ENCODE assay signal across 1 cellular context in genomic region chr1:150579110-150579954, GRCh38.
A peak's percentile ranks its signal among the peaks of the same experiment; 100 is the strongest.
TF ChIP-seq lines count a peak whose summit lies in the region.

Gene MCL1, minus strand, starts transcription at chr1:150579610. Its CDS starts 80 bp downstream, at chr1:150579530.

TF ChIP-seq in K562, 482 proteins besides CTCF, POLR2A, EP300 and RAD21 (continued from another document):
- TF ChIP-seq ZNF280A (IDR thresholded peaks at IDR 0.05; ENCODE audit: low read depth, partially characterized antibody) (no peak), NCOA2 (IDR thresholded peaks at IDR 0.05; ENCODE audit: partially characterized antibody in 2 of 2) (no peak), CAMTA2 (CRISPR knock-in tag; conservative IDR thresholded peaks at IDR 0.05) (no peak), ZNF583 (CRISPR knock-in tag; IDR thresholded peaks at IDR 0.05) (0 out of 2 replicates have a peak, but pooled peaks have one; percentile 13), SP2 (IDR thresholded peaks at IDR 0.05; ENCODE audit: extremely low read depth, low read depth, low read length, poor library complexity, severe bottlenecking) (no peak), HLTF (IDR thresholded peaks at IDR 0.05) (no peak), L3MBTL2 (IDR thresholded peaks at IDR 0.05) (no peak), USF1 (CRISPR knock-in tag; IDR thresholded peaks at IDR 0.05) (no peak), HDAC3 (IDR thresholded peaks at IDR 0.05; ENCODE audit: borderline replicate concordance, partially characterized antibody) (peak; percentile 67), ILF3 (IDR thresholded peaks at IDR 0.05; ENCODE audit: borderline replicate concordance) (peak; percentile 53; the same call in 1 of the 2 replicates), CHD2 (IDR thresholded peaks at IDR 0.05; ENCODE audit: low read depth, low read length) (no peak), ZBTB7A (IDR thresholded peaks at IDR 0.05; ENCODE audit: borderline replicate concordance, control insufficient read depth, low read depth, low read length) (peak; percentile 93), PATZ1 (CRISPR knock-in tag; IDR thresholded peaks at IDR 0.05; ENCODE audit: borderline replicate concordance) (no peak), XRCC5 (IDR thresholded peaks at IDR 0.05; ENCODE audit: low read depth, low read length) (peak; percentile 85), KAT2B (IDR thresholded peaks at IDR 0.05; ENCODE audit: low read depth, low read length) (no peak), FUS (optimal IDR thresholded peaks at IDR 0.05; ENCODE audit: low read depth, low read length) (peak; percentile 98), CBFA2T3 (IDR thresholded peaks at IDR 0.05) (no peak), HMG20A (CRISPR knock-in tag; conservative IDR thresholded peaks at IDR 0.05) (no peak), POLR2G (IDR thresholded peaks at IDR 0.05; ENCODE audit: low read depth, low read length) (peak; percentile 99), DACH1 (IDR thresholded peaks at IDR 0.05; ENCODE audit: partially characterized antibody) (no peak), ZFP30 (CRISPR knock-in tag; IDR thresholded peaks at IDR 0.05; ENCODE audit: borderline replicate concordance) (no peak), AFF1 (IDR thresholded peaks at IDR 0.05; ENCODE audit: low read depth in 1 of 2, partially characterized antibody in 2 of 2) (peak in 1 of 2 experiments; percentile 75), DMBX1 (CRISPR knock-in tag; IDR thresholded peaks at IDR 0.05; ENCODE audit: borderline replicate concordance) (peak; percentile 43; the same call in 1 of the 2 replicates)
- TF ChIP-seq, protein P1, sequence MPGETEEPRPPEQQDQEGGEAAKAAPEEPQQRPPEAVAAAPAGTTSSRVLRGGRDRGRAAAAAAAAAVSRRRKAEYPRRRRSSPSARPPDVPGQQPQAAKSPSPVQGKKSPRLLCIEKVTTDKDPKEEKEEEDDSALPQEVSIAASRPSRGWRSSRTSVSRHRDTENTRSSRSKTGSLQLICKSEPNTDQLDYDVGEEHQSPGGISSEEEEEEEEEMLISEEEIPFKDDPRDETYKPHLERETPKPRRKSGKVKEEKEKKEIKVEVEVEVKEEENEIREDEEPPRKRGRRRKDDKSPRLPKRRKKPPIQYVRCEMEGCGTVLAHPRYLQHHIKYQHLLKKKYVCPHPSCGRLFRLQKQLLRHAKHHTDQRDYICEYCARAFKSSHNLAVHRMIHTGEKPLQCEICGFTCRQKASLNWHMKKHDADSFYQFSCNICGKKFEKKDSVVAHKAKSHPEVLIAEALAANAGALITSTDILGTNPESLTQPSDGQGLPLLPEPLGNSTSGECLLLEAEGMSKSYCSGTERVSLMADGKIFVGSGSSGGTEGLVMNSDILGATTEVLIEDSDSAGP (CRISPR knock-in tag; IDR thresholded peaks at IDR 0.05): no peak
- TF ChIP-seq, protein P2, sequence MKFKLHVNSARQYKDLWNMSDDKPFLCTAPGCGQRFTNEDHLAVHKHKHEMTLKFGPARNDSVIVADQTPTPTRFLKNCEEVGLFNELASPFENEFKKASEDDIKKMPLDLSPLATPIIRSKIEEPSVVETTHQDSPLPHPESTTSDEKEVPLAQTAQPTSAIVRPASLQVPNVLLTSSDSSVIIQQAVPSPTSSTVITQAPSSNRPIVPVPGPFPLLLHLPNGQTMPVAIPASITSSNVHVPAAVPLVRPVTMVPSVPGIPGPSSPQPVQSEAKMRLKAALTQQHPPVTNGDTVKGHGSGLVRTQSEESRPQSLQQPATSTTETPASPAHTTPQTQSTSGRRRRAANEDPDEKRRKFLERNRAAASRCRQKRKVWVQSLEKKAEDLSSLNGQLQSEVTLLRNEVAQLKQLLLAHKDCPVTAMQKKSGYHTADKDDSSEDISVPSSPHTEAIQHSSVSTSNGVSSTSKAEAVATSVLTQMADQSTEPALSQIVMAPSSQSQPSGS (CRISPR knock-in tag; IDR thresholded peaks at IDR 0.05): no peak
- TF ChIP-seq, protein P3, sequence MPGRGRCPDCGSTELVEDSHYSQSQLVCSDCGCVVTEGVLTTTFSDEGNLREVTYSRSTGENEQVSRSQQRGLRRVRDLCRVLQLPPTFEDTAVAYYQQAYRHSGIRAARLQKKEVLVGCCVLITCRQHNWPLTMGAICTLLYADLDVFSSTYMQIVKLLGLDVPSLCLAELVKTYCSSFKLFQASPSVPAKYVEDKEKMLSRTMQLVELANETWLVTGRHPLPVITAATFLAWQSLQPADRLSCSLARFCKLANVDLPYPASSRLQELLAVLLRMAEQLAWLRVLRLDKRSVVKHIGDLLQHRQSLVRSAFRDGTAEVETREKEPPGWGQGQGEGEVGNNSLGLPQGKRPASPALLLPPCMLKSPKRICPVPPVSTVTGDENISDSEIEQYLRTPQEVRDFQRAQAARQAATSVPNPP (IDR thresholded peaks at IDR 0.05; ENCODE audit: borderline replicate concordance, insufficient read depth, insufficient read length): no peak
- TF ChIP-seq, protein P4, sequence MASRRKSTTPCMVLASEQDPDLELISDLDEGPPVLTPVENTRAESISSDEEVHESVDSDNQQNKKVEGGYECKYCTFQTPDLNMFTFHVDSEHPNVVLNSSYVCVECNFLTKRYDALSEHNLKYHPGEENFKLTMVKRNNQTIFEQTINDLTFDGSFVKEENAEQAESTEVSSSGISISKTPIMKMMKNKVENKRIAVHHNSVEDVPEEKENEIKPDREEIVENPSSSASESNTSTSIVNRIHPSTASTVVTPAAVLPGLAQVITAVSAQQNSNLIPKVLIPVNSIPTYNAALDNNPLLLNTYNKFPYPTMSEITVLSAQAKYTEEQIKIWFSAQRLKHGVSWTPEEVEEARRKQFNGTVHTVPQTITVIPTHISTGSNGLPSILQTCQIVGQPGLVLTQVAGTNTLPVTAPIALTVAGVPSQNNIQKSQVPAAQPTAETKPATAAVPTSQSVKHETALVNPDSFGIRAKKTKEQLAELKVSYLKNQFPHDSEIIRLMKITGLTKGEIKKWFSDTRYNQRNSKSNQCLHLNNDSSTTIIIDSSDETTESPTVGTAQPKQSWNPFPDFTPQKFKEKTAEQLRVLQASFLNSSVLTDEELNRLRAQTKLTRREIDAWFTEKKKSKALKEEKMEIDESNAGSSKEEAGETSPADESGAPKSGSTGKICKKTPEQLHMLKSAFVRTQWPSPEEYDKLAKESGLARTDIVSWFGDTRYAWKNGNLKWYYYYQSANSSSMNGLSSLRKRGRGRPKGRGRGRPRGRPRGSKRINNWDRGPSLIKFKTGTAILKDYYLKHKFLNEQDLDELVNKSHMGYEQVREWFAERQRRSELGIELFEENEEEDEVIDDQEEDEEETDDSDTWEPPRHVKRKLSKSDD (conservative IDR thresholded peaks at IDR 0.05; ENCODE audit: low read length): no peak
- TF ChIP-seq, protein P5, sequence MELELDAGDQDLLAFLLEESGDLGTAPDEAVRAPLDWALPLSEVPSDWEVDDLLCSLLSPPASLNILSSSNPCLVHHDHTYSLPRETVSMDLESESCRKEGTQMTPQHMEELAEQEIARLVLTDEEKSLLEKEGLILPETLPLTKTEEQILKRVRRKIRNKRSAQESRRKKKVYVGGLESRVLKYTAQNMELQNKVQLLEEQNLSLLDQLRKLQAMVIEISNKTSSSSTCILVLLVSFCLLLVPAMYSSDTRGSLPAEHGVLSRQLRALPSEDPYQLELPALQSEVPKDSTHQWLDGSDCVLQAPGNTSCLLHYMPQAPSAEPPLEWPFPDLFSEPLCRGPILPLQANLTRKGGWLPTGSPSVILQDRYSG (tag; conservative IDR thresholded peaks at IDR 0.05; ENCODE audit: low read depth): no peak
- TF ChIP-seq, protein P6, sequence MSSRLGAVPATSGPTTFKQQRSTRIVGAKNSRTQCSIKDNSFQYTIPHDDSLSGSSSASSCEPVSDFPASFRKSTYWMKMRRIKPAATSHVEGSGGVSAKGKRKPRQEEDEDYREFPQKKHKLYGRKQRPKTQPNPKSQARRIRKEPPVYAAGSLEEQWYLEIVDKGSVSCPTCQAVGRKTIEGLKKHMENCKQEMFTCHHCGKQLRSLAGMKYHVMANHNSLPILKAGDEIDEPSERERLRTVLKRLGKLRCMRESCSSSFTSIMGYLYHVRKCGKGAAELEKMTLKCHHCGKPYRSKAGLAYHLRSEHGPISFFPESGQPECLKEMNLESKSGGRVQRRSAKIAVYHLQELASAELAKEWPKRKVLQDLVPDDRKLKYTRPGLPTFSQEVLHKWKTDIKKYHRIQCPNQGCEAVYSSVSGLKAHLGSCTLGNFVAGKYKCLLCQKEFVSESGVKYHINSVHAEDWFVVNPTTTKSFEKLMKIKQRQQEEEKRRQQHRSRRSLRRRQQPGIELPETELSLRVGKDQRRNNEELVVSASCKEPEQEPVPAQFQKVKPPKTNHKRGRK (tag; IDR thresholded peaks at IDR 0.05): no peak
